In genomic region chr15:52103217-52104207, GRCh38 we compare ENCODE assay signal across 8 cellular contexts. TPM values are rescaled to one million over a fixed set of nuclear protein-coding genes. Genes with fewer than 3 reads are reported as not detected.
DNase-seq lines count a peak whose midpoint lies in the region; ATAC-seq and TF ChIP-seq lines count a peak whose summit lies in the region.

No MANE protein-coding gene starts in this region.

- BruUV-seq in Calu3 (replicated peaks; lab: Mats Ljungman, UMichigan): no TSS peak

- H3K27me3 Mint-ChIP-seq in Calu3 (ENCODE audit: unreplicated experiment) (no peaks in the 10 kb centered on the region), activated B cell treated with CpG ODN at 0.5 μM for 24 hours (no peaks in the 10 kb centered on the region), T-helper 17 cell (peaks cover 52% of the 10 kb centered on the region)

- ATAC-seq in GM19395 (IDR thresholded peaks at IDR 0.05; ENCODE audit: unreplicated experiment) (peak; percentile 68), HG03342 (IDR thresholded peaks at IDR 0.05; ENCODE audit: unreplicated experiment) (peak; percentile 70), activated B cell treated with CpG ODN at 0.5 μM for 24 hours (ENCODE audit: low read depth) (peak; percentile 69), T-helper 17 cell (no peak)

- H3K27ac Mint-ChIP-seq in Calu3 (ENCODE audit: unreplicated experiment) (peak overlapping the region; percentile 8), activated B cell treated with CpG ODN at 0.5 μM for 24 hours (peak overlapping the region; percentile 27), T-helper 17 cell (no peak overlapping the region)

- intact Hi-C loops in Calu3 (cut with micrococcal nuclease; ENCODE audit: unreplicated experiment): no loop called here
- intact Hi-C loops in activated B cell treated with CpG ODN at 0.5 μM for 24 hours (cut with micrococcal nuclease): loop anchor here (2.0 to 5.0 kb wide), 2 partner anchors 25 to 34 kb away; no protein-coding TSS in a partner anchor

- DNase-seq in Calu3 (peak; percentile 32), activated B cell treated with CpG ODN at 0.5 μM for 24 hours (no peak), medulla oblongata (ENCODE audit: extremely low spot score) (peak; percentile 42), germinal center (ENCODE audit: low spot score) (no peak), T-helper 17 cell (no peak), NCI-H510A treated with DMSO at 0.1 percent for 48 hours (lab: John Stamatoyannopoulos, UW) (no peak)

- CTCF ChIA-PET in Calu3 (lab: Charles Lee) (interaction anchor here (0.6 to 1.3 kb wide), 8 partner anchors 9 to 760 kb away, joined by 3 to 12 read pairs (median 4); partner anchors contain the start of gene BCL2L10), activated B cell treated with CpG ODN at 0.5 μM for 24 hours (lab: Charles Lee) (interaction anchor here (1.6 kb wide), 1 partner anchor 25 kb away, joined by 4 read pairs; no protein-coding TSS in a partner anchor)

- no peak overlapping the region for H3K4me3 Mint-ChIP-seq in Calu3 (ENCODE audit: low read depth, unreplicated experiment)
- no peak overlapping the region for H3K4me3 Mint-ChIP-seq in activated B cell treated with CpG ODN at 0.5 μM for 24 hours
- H3K4me3 Mint-ChIP-seq in T-helper 17 cell: no peak overlapping the region

- POLR2A ChIA-PET in activated B cell treated with CpG ODN at 0.5 μM for 24 hours (lab: Charles Lee): interaction anchor here (0.7 to 1.2 kb wide), 3 partner anchors 9 to 403 kb away, joined by 3 read pairs; partner anchors contain the start of gene BCL2L10

- H3K36me3 Mint-ChIP-seq in Calu3 (ENCODE audit: insufficient read depth, unreplicated experiment) (no peaks in the 10 kb centered on the region), activated B cell treated with CpG ODN at 0.5 μM for 24 hours (ENCODE audit: low read depth) (no peaks in the 10 kb centered on the region), T-helper 17 cell (ENCODE audit: low read depth) (peaks cover 9% of the 10 kb centered on the region)

- H3K9me3 Mint-ChIP-seq in Calu3 (ENCODE audit: low read depth, unreplicated experiment) (no peaks in the 10 kb centered on the region), activated B cell treated with CpG ODN at 0.5 μM for 24 hours (no peaks in the 10 kb centered on the region)

- TF ChIP-seq CTCF in Calu3 (IDR thresholded peaks at IDR 0.05; ENCODE audit: unreplicated experiment): no peak
- no peak for TF ChIP-seq CTCF in activated B cell treated with CpG ODN at 0.5 μM for 24 hours (IDR thresholded peaks at IDR 0.05)

- H3K9me3 ChIP-seq in T-helper 17 cell (ENCODE audit: control insufficient read depth, low read length, poor library complexity, severe bottlenecking): no peaks in the 10 kb centered on the region

- H3K4me1 Mint-ChIP-seq in Calu3 (ENCODE audit: low read depth, unreplicated experiment): peaks cover 10% of the 10 kb centered on the region
- peaks cover 38% of the 10 kb centered on the region for H3K4me1 Mint-ChIP-seq in activated B cell treated with CpG ODN at 0.5 μM for 24 hours
- H3K4me1 Mint-ChIP-seq in T-helper 17 cell: peaks cover 7% of the 10 kb centered on the region

RNA-seq across cellular contexts. Expression of gene BCL2L10, which starts 9.1 kb away (rescaled TPM):
- 0.47 TPM in 1 of 2 replicates, not detected in the other for total RNA-seq in Calu3 (2022)
- 0.39 and 0.42 TPM in 2 replicates for total RNA-seq in activated B cell treated with CpG ODN at 0.5 μM for 24 hours
- total RNA-seq in T-helper 17 cell: not detected

Comparison
In these comparisons a context has a peak if more than half of its experiments do, and no peak if none do; other contexts are left out.
1. DNase-seq: peak in Calu3 (single experiment) and medulla oblongata (single experiment); none in activated B cell treated with CpG ODN at 0.5 μM for 24 hours (single experiment), germinal center (single experiment), T-helper 17 cell (0 of 3) and NCI-H510A treated with DMSO at 0.1 percent for 48 hours (single experiment).